Comparison of ENCODE assay signal across 8 cellular contexts in genomic region chr9:131125288-131126058, GRCh38. TPM values are rescaled to one million over a fixed set of nuclear protein-coding genes. Genes with fewer than 3 reads are reported as not detected.
DNase-seq lines count a peak whose midpoint lies in the region; TF ChIP-seq lines count a peak whose summit lies in the region.

Gene NUP214, plus strand, starts transcription at chr9:131125586. Its CDS starts 119 bp downstream, at chr9:131125705.

- peak within 1 kb of the TSS; percentile 95 to 98 (median 96) for H3K27ac Mint-ChIP-seq in nephron
- peak within 1 kb of the TSS; percentile 99 for H3K27ac Mint-ChIP-seq in stimulated activated naive CD8-positive, alpha-beta T cell treated with anti-CD3 and anti-CD28 coated beads, Interleukin-15, Interleukin-2, amounts not matched to agents 100 ng/mL and 50 ng/mL, for 24 hours

- H3K27me3 Mint-ChIP-seq in nephron (ENCODE audit: low read depth), result no peaks in the 10 kb centered on the region
- no peaks in the 10 kb centered on the region for H3K27me3 Mint-ChIP-seq in stimulated activated naive CD8-positive, alpha-beta T cell treated with anti-CD3 and anti-CD28 coated beads, Interleukin-15, Interleukin-2, amounts not matched to agents 100 ng/mL and 50 ng/mL, for 24 hours

- H3K27me3 ChIP-seq in H7 (ENCODE audit: control insufficient read depth, insufficient read depth, low read length), result no peaks in the 10 kb centered on the region

- H3K9me3 Mint-ChIP-seq in nephron, result no peaks in the 10 kb centered on the region
- no peaks in the 10 kb centered on the region for H3K9me3 Mint-ChIP-seq in stimulated activated naive CD8-positive, alpha-beta T cell treated with anti-CD3 and anti-CD28 coated beads, Interleukin-15, Interleukin-2, amounts not matched to agents 100 ng/mL and 50 ng/mL, for 24 hours

- DNase-seq in ELF-1 (ENCODE audit: low read depth, low spot score) (peak; percentile 99), H7 (peak; percentile 99), M059J (ENCODE audit: low read depth) (peak; percentile 98), SHP77 (lab: John Stamatoyannopoulos, UW) (peak; percentile 95 to 98), fibroblast of the aortic adventitia (ENCODE audit: low read depth) (peak; percentile 97)
- peak; percentile 100 for DNase-seq in activated effector memory CD4-positive, alpha-beta T cell treated with anti-CD3 and anti-CD28 coated beads, Interleukin-2, amount 50 U/mL, for 16 hours

- TF ChIP-seq CTCF in fibroblast of the aortic adventitia (IDR thresholded peaks at IDR 0.05; ENCODE audit: insufficient read depth, low read length), result no peak
- TF ChIP-seq CTCF in nephron (IDR thresholded peaks at IDR 0.05; ENCODE audit: unreplicated experiment in 3 of 3), result no peak

- peak within 1 kb of the TSS; percentile 99 to 100 (median 100) for H3K4me3 Mint-ChIP-seq in nephron
- peak within 1 kb of the TSS; percentile 99 for H3K4me3 Mint-ChIP-seq in stimulated activated naive CD8-positive, alpha-beta T cell treated with anti-CD3 and anti-CD28 coated beads, Interleukin-15, Interleukin-2, amounts not matched to agents 100 ng/mL and 50 ng/mL, for 24 hours

- H3K36me3 Mint-ChIP-seq in nephron (ENCODE audit: low read depth), result peaks cover 40% of the 10 kb centered on the region
- H3K36me3 Mint-ChIP-seq in stimulated activated naive CD8-positive, alpha-beta T cell treated with anti-CD3 and anti-CD28 coated beads, Interleukin-15, Interleukin-2, amounts not matched to agents 100 ng/mL and 50 ng/mL, for 24 hours (ENCODE audit: low read depth), result peaks cover 34% of the 10 kb centered on the region

- H3K4me3 ChIP-seq in H7 (ENCODE audit: insufficient read depth, low read depth, low read length) (peak within 1 kb of the TSS; percentile 99), fibroblast of the aortic adventitia (ENCODE audit: low read depth, low read length) (peak within 1 kb of the TSS; percentile 100)

- H3K4me1 Mint-ChIP-seq in nephron, result peaks cover 16% of the 10 kb centered on the region
- H3K4me1 Mint-ChIP-seq in stimulated activated naive CD8-positive, alpha-beta T cell treated with anti-CD3 and anti-CD28 coated beads, Interleukin-15, Interleukin-2, amounts not matched to agents 100 ng/mL and 50 ng/mL, for 24 hours (ENCODE audit: low read depth), result peaks cover 36% of the 10 kb centered on the region

- H3K36me3 ChIP-seq in H7 (replicated peaks; ENCODE audit: control insufficient read depth, insufficient read depth, low read length), result peaks cover 26% of the 10 kb centered on the region

RNA-seq across cellular contexts. Expression of gene NUP214, which starts in this region (rescaled TPM):
- total RNA-seq in H7 (2014; rRNA removed; shearing (Covaris generic)), result 20.6 and 26.5 TPM in 2 replicates
- total RNA-seq in M059J (2014; rRNA removed; shearing (Covaris generic)), result 15.7 and 22.7 TPM in 2 replicates
- total RNA-seq in fibroblast of the aortic adventitia (ENCODE audit: low replicate concordance), result 18.1 and 20.2 TPM in 2 replicates

Comparison
In these comparisons a context has a peak if more than half of its experiments do, and no peak if none do; other contexts are left out.
1. Peak in every context shown above with its lines: DNase-seq and H3K4me3 ChIP-seq.